ENCODE assay signal across 8 cellular contexts in genomic region chr3:42066516-42067181, GRCh38. TPM values are rescaled to one million over a fixed set of nuclear protein-coding genes. Genes with fewer than 3 reads are reported as not detected.
DNase-seq lines count a peak whose midpoint lies in the region; ATAC-seq and TF ChIP-seq lines count a peak whose summit lies in the region.

No MANE protein-coding gene starts in this region.

- H4K20me1 ChIP-seq in MM.1S (ENCODE audit: insufficient read depth, low read length): no peaks in the 10 kb centered on the region

- peak overlapping the region; percentile 92 for H3K27ac Mint-ChIP-seq in endothelial cell (ENCODE audit: unreplicated experiment)
- H3K27ac Mint-ChIP-seq in Calu3 (ENCODE audit: unreplicated experiment): no peak overlapping the region

- H3K4me3 Mint-ChIP-seq in endothelial cell (ENCODE audit: unreplicated experiment) (no peak overlapping the region), Calu3 (ENCODE audit: low read depth, unreplicated experiment) (no peak overlapping the region)

- H3K9me3 Mint-ChIP-seq in endothelial cell (ENCODE audit: unreplicated experiment) (no peaks in the 10 kb centered on the region), Calu3 (ENCODE audit: low read depth, unreplicated experiment) (no peaks in the 10 kb centered on the region)

- H3K4ac ChIP-seq in neuronal stem cell (ENCODE audit: low read length): no peak overlapping the region

- no peak for ATAC-seq in GM21381 (IDR thresholded peaks at IDR 0.05; ENCODE audit: unreplicated experiment)

- no peak overlapping the region for H2BK15ac ChIP-seq in neuronal stem cell (ENCODE audit: low read length)

- peak overlapping the region; percentile 87 for H4K91ac ChIP-seq in neuronal stem cell (ENCODE audit: low read depth, low read length, poor library complexity)

- H2BK5ac ChIP-seq in neuronal stem cell (ENCODE audit: low read length): no peak overlapping the region

- H2BK12ac ChIP-seq in neuronal stem cell (ENCODE audit: low read length): no peak overlapping the region

- H3K4me1 Mint-ChIP-seq in endothelial cell (ENCODE audit: unreplicated experiment) (peaks cover 35% of the 10 kb centered on the region), Calu3 (ENCODE audit: low read depth, unreplicated experiment) (peaks cover 31% of the 10 kb centered on the region)

- H3K4me1 ChIP-seq in MM.1S (ENCODE audit: low read length) (peaks cover 34% of the 10 kb centered on the region), neuronal stem cell (ENCODE audit: control insufficient read depth in 2 of 2, insufficient read depth in 1 of 2, low read depth in 1 of 2, low read length in 2 of 2) (peaks cover 10 to 39% of the 10 kb centered on the region in 2 donors)

- H2AFZ ChIP-seq in MM.1S (ENCODE audit: low read length) (no peak overlapping the region), neuronal stem cell (ENCODE audit: low read length) (no peak overlapping the region)

- H4K8ac ChIP-seq in neuronal stem cell (ENCODE audit: low read depth, low read length): no peak overlapping the region

- H3F3A ChIP-seq in MM.1S (ENCODE audit: insufficient read depth, low read length): peaks cover 11% of the 10 kb centered on the region; the same call in 1 of the 2 replicates

- TF ChIP-seq CTCF in MM.1S (IDR thresholded peaks at IDR 0.05; ENCODE audit: low read length): no peak
- TF ChIP-seq CTCF in endothelial cell (IDR thresholded peaks at IDR 0.05; ENCODE audit: unreplicated experiment): no peak
- no peak for TF ChIP-seq CTCF in Calu3 (IDR thresholded peaks at IDR 0.05; ENCODE audit: unreplicated experiment)

- H3K14ac ChIP-seq in neuronal stem cell (ENCODE audit: low read length): no peak overlapping the region

- H3K36me3 ChIP-seq in MM.1S (replicated peaks; ENCODE audit: insufficient read depth, low read length) (no peaks in the 10 kb centered on the region), neuronal stem cell (replicated peaks in 1 of 2; ENCODE audit: control insufficient read depth in 2 of 2, insufficient read depth in 2 of 2, low read length in 2 of 2) (peaks cover 0 to 5% of the 10 kb centered on the region in 2 donors)

- BruUV-seq in Calu3 (replicated peaks; lab: Mats Ljungman, UMichigan): no TSS peak

- H3K18ac ChIP-seq in neuronal stem cell (ENCODE audit: low read length): peak overlapping the region; percentile 80

- no peaks in the 10 kb centered on the region for H3K9me3 ChIP-seq in MM.1S (replicated peaks; ENCODE audit: insufficient read depth, low read length)
- H3K9me3 ChIP-seq in neuronal stem cell (replicated peaks in 1 of 2; ENCODE audit: control insufficient read depth in 2 of 2, insufficient read depth in 1 of 2, low read depth in 1 of 2, low read length in 2 of 2): no peaks in the 10 kb centered on the region

- DNase-seq in GM04504 (ENCODE audit: low read depth) (peak; percentile 53), MM.1S (no peak), endothelial cell (ENCODE audit: low spot score) (no peak), neuronal stem cell (ENCODE audit: low spot score) (peak; percentile 27), Calu3 (no peak)
- no peak for DNase-seq in activated effector memory CD4-positive, alpha-beta T cell treated with Interleukin-2 at 50 U/mL for 16 hours
- DNase-seq in effector CD8-positive, alpha-beta T cell (lab: John Stamatoyannopoulos, UW): no peak

- no peaks in the 10 kb centered on the region for H3K27me3 ChIP-seq in MM.1S (replicated peaks; ENCODE audit: insufficient read depth, low read length)
- no peaks in the 10 kb centered on the region for H3K27me3 ChIP-seq in neuronal stem cell (ENCODE audit: control insufficient read depth in 3 of 3, insufficient read depth in 3 of 3, low read depth in 1 of 3, low read length in 3 of 3)

- peaks cover 81% of the 10 kb centered on the region for H3K79me2 ChIP-seq in MM.1S (ENCODE audit: low read length)

- peak overlapping the region; percentile 49 for H2AK5ac ChIP-seq in neuronal stem cell (ENCODE audit: low read depth, low read length)

- no peak overlapping the region for H3K23ac ChIP-seq in neuronal stem cell (ENCODE audit: low read depth, low read length, poor library complexity)

- peaks cover 3% of the 10 kb centered on the region for H3K79me1 ChIP-seq in neuronal stem cell (ENCODE audit: low read depth, low read length)

- H3K9ac ChIP-seq in MM.1S (ENCODE audit: low read length): peak overlapping the region; percentile 65
- peak overlapping the region; percentile 30 for H3K9ac ChIP-seq in neuronal stem cell (ENCODE audit: low read depth, low read length, poor library complexity)

- H3K9me2 ChIP-seq in MM.1S (replicated peaks; ENCODE audit: insufficient read depth, low read length): no peaks in the 10 kb centered on the region

- H3K4me3 ChIP-seq in MM.1S (ENCODE audit: low read length) (peak overlapping the region; percentile 4; the same call in 1 of the 2 replicates), neuronal stem cell (ENCODE audit: low read length in 2 of 2) (no peak overlapping the region)

- WGBS in neuronal stem cell (ENCODE audit: extremely low coverage in 2 of 2, insufficient read length in 2 of 2, insufficient replicate concordance in 1 of 2), 2 donors: no CpG with 5 or more reads among the region's 7 CpGs

- intact Hi-C loops in Calu3 (cut with micrococcal nuclease; ENCODE audit: unreplicated experiment): no loop called here

- CTCF ChIA-PET in Calu3 (lab: Charles Lee): interaction anchor here (0.6 to 1.5 kb wide), 5 partner anchors 13 to 124 kb away, joined by 3 to 9 read pairs (median 3); no protein-coding TSS in a partner anchor

- H3K27me3 Mint-ChIP-seq in endothelial cell (ENCODE audit: unreplicated experiment) (no peaks in the 10 kb centered on the region), Calu3 (ENCODE audit: unreplicated experiment) (no peaks in the 10 kb centered on the region)

- H3K36me3 Mint-ChIP-seq in endothelial cell (ENCODE audit: low read depth, unreplicated experiment) (no peaks in the 10 kb centered on the region), Calu3 (ENCODE audit: insufficient read depth, unreplicated experiment) (no peaks in the 10 kb centered on the region)

- H3K4me2 ChIP-seq in MM.1S (ENCODE audit: low read depth, low read length): peak overlapping the region; percentile 48
- H3K4me2 ChIP-seq in neuronal stem cell (ENCODE audit: insufficient read depth, low read length, poor library complexity, severe bottlenecking): no peak overlapping the region

- H3K27ac ChIP-seq in MM.1S (ENCODE audit: low read length) (peak overlapping the region; percentile 84), neuronal stem cell (replicated peaks; ENCODE audit: low read length) (no peak overlapping the region)

- no peak overlapping the region for H2BK120ac ChIP-seq in neuronal stem cell (ENCODE audit: low read depth, low read length)

RNA-seq across cellular contexts. Expression of gene TRAK1, which starts 24.5 kb away (rescaled TPM):
- 48.2 TPM for total RNA-seq in endothelial cell (ENCODE audit: unreplicated experiment)
- polyA plus RNA-seq in neuronal stem cell (2013, experiment 1 of 2): 31.7 TPM
- 32.5 TPM for polyA plus RNA-seq in neuronal stem cell (2013, experiment 2 of 2)
- 89.9 and 108 TPM in 2 replicates for total RNA-seq in Calu3 (2022)

Comparison
In these comparisons a context has a peak if more than half of its experiments do, and no peak if none do; other contexts are left out.
1. DNase-seq: peak in GM04504 (single experiment) and neuronal stem cell (single experiment); none in MM.1S (single experiment), endothelial cell (single experiment), Calu3 (single experiment), activated effector memory CD4-positive, alpha-beta T cell treated with Interleukin-2 at 50 U/mL for 16 hours (single experiment) and effector CD8-positive, alpha-beta T cell (single experiment).